18 cellular contexts compared by ENCODE assay signal in genomic region chr12:95884998-95885397, GRCh38. TPM values are rescaled to one million over a fixed set of nuclear protein-coding genes. Genes with fewer than 3 reads are reported as not detected.
A peak's percentile ranks its signal among the peaks of the same experiment; 100 is the strongest.
DNase-seq lines count a peak whose midpoint lies in the region; ATAC-seq and TF ChIP-seq lines count a peak whose summit lies in the region.
"Had no signal": no experiment of that assay in that cellular context is flagged by ENCODE, and none has a peak within 500 bp of the region (broad histone marks: within the 10 kb centered on the region; RNA-seq: fewer than 3 reads in every experiment).

No MANE protein-coding gene starts in this region.

- TF ChIP-seq CTCF in heart left ventricle (IDR thresholded peaks at IDR 0.05) = no peak
- no peak for TF ChIP-seq CTCF in spleen (IDR thresholded peaks at IDR 0.05 in 8 of 11, conservative IDR thresholded peaks at IDR 0.05 in 3 of 11)

- TF ChIP-seq POLR2A in heart left ventricle (IDR thresholded peaks at IDR 0.05) (no peak), spleen (IDR thresholded peaks at IDR 0.05) (no peak)

- intact Hi-C loops in heart left ventricle (cut with DNase I) = no loop called here
- intact Hi-C loops in cardiac septum (cut with DNase I) = no loop called here
- intact Hi-C loops in spleen (cut with DNase I; ENCODE audit: low total_unique reads) = no loop called here

- no peak overlapping the region for H3K27ac Mint-ChIP-seq in activated naive CD8-positive, alpha-beta T cell treated with anti-CD3 and anti-CD28 coated beads for 36 hours
- H3K27ac Mint-ChIP-seq: GM23338 had no signal

- H3K36me3 Mint-ChIP-seq in activated naive CD8-positive, alpha-beta T cell treated with anti-CD3 and anti-CD28 coated beads for 36 hours = no peaks in the 10 kb centered on the region

- no peaks in the 10 kb centered on the region for H3K4me1 Mint-ChIP-seq in activated naive CD8-positive, alpha-beta T cell treated with anti-CD3 and anti-CD28 coated beads for 36 hours
- H3K4me1 Mint-ChIP-seq: GM23338 had no signal

- H3K9me3 Mint-ChIP-seq in activated naive CD8-positive, alpha-beta T cell treated with anti-CD3 and anti-CD28 coated beads for 36 hours = no peaks in the 10 kb centered on the region
- H3K9me3 Mint-ChIP-seq: GM23338 had no signal

- ATAC-seq in heart left ventricle = peak in 3 of 4 donors; percentile 54 to 91 (median 73)
- ATAC-seq in HG03175 (IDR thresholded peaks at IDR 0.05; ENCODE audit: unreplicated experiment) = no peak
- ATAC-seq in HG03025 (IDR thresholded peaks at IDR 0.05; ENCODE audit: low FRiP score, unreplicated experiment) = no peak
- ATAC-seq: GM23338, K562 had no signal

- no peak overlapping the region for H3K4me3 ChIP-seq in heart left ventricle
- no peak overlapping the region for H3K4me3 ChIP-seq in spleen
- H3K4me3 ChIP-seq: GM23338, K562, PC-9 had no signal

- H3K9me3 ChIP-seq in heart left ventricle (peaks cover 0 to 10% (median 7%) of the 10 kb centered on the region in 12 donors), spleen (peaks cover 0 to 19% (median 11%) of the 10 kb centered on the region in 8 donors)

- H3K27me3 ChIP-seq in heart left ventricle (no peaks in the 10 kb centered on the region), spleen (replicated peaks in 1 of 7) (no peaks in the 10 kb centered on the region)

- H3K4me1 ChIP-seq in heart left ventricle = peaks cover 0 to 12% (median 0%) of the 10 kb centered on the region in 12 donors
- H3K4me1 ChIP-seq in spleen = no peaks in the 10 kb centered on the region

- H3K27ac ChIP-seq in heart left ventricle = peak overlapping the region in 6 of 12 donors; percentile 10 to 55 (median 46)
- peak overlapping the region in 7 of 8 donors; percentile 27 to 76 (median 68) for H3K27ac ChIP-seq in spleen
- H3K27ac ChIP-seq: C4-2B, HL-60, PC-9 had no signal

- H3K36me3 ChIP-seq in heart left ventricle (no peaks in the 10 kb centered on the region), spleen (no peaks in the 10 kb centered on the region)

- peak in 1 of 5 donors; percentile 12 for DNase-seq in heart left ventricle
- DNase-seq in cardiac septum (ENCODE audit: low spot score) = no peak
- peak; percentile 55 for DNase-seq in dermis blood vessel endothelial cell
- DNase-seq in islet precursor cell = peak; percentile 83
- no peak for DNase-seq in spleen
- no peak for DNase-seq in activated naive CD8-positive, alpha-beta T cell treated with anti-CD3 and anti-CD28 coated beads for 36 hours
- DNase-seq: COR-L47, NCI-H1092, NCI-H1694, NCI-H2107, NCI-H748 treated with DMSO at 0.1 percent for 48 hours, PC-9 had no signal

- WGBS in heart left ventricle, 4 donors = 35 to 58% (median 46%) methylated on average over 3 of the region's 3 CpGs
- WGBS in spleen, 5 donors = 30 to 42% (median 38%) methylated on average over 3 of the region's 3 CpGs

- no peak overlapping the region for H3K4me3 Mint-ChIP-seq in activated naive CD8-positive, alpha-beta T cell treated with anti-CD3 and anti-CD28 coated beads for 36 hours
- H3K4me3 Mint-ChIP-seq: GM23338 had no signal

- no peaks in the 10 kb centered on the region for H3K27me3 Mint-ChIP-seq in activated naive CD8-positive, alpha-beta T cell treated with anti-CD3 and anti-CD28 coated beads for 36 hours

RNA-seq across cellular contexts. Expression of gene SNRPF, which starts 26.2 kb away (rescaled TPM):
- total RNA-seq in heart left ventricle (10 to 100 TPM in 6 of 9 donors, 1 to 10 TPM in 3; 2.5 to 14.4 (median 11.0) TPM), cardiac septum (10.1 TPM), dermis blood vessel endothelial cell (14.5 and 15.4 TPM in 2 replicates), spleen (10 to 100 TPM in 6 of 7 donors, 1 to 10 TPM in 1; 5.6 to 19.4 (median 17.7) TPM)
- polyA plus RNA-seq in heart left ventricle (10 to 100 TPM; 29.2 to 48.6 TPM), spleen (10 to 100 TPM; 35.7 to 50.3 (median 44.4) TPM)
- total RNA-seq in activated naive CD8-positive, alpha-beta T cell treated with anti-CD3 and anti-CD28 coated beads for 36 hours = 10 to 100 TPM; 54.9 to 57.9 TPM

RNA-seq across cellular contexts. Expression of gene CCDC38, which starts 57.4 kb away (rescaled TPM):
- total RNA-seq in heart left ventricle (under 1 TPM in 2 of 9 donors, not detected in 7; 0.08 to 0.20 TPM), cardiac septum (not detected), dermis blood vessel endothelial cell (not detected in 2 replicates), spleen (1 to 10 TPM in 3 of 7 donors, under 1 TPM in 3, not detected in 1; 0.34 to 2.1 (median 1.2) TPM)
- polyA plus RNA-seq in heart left ventricle (under 1 TPM in 1 of 2 donors, not detected in 1; 0.03 TPM), spleen (1 to 10 TPM in 1 of 3 donors, under 1 TPM in 2; 0.46 to 1.2 (median 0.65) TPM)
- under 1 TPM; 0.16 TPM for total RNA-seq in activated naive CD8-positive, alpha-beta T cell treated with anti-CD3 and anti-CD28 coated beads for 36 hours
- total RNA-seq: GM23338, K562 had no signal
- polyA plus RNA-seq: GM23338, K562 had no signal

RNA-seq across cellular contexts. Expression of gene AMDHD1, which starts 58.1 kb away (rescaled TPM):
- 1 to 10 TPM in 1 of 9 donors, under 1 TPM in 8; 0.20 to 1.1 (median 0.55) TPM for total RNA-seq in heart left ventricle
- polyA plus RNA-seq in heart left ventricle = under 1 TPM; 0.39 to 0.72 TPM
- 0.38 TPM for total RNA-seq in cardiac septum
- 0.28 TPM in 1 of 2 replicates, not detected in the other for total RNA-seq in dermis blood vessel endothelial cell
- 10 to 100 TPM in 1 of 7 donors, 1 to 10 TPM in 6; 2.2 to 12.2 (median 3.5) TPM for total RNA-seq in spleen
- 1 to 10 TPM; 2.3 to 2.9 (median 2.5) TPM for polyA plus RNA-seq in spleen
- 1 to 10 TPM; 1.4 to 1.5 TPM for total RNA-seq in activated naive CD8-positive, alpha-beta T cell treated with anti-CD3 and anti-CD28 coated beads for 36 hours
- total RNA-seq: K562 had no signal
- polyA plus RNA-seq: K562 had no signal

Comparison
In these comparisons a context has a peak if more than half of its experiments do, and no peak if none do; other contexts are left out.
1. ATAC-seq: peak in heart left ventricle (3 of 4); none in HG03175 (single experiment) and HG03025 (single experiment).
2. DNase-seq: peak in dermis blood vessel endothelial cell (single experiment) and islet precursor cell (single experiment); none in cardiac septum (single experiment), spleen (single experiment) and activated naive CD8-positive, alpha-beta T cell treated with anti-CD3 and anti-CD28 coated beads for 36 hours (single experiment).